In the genomic region with DNA sequence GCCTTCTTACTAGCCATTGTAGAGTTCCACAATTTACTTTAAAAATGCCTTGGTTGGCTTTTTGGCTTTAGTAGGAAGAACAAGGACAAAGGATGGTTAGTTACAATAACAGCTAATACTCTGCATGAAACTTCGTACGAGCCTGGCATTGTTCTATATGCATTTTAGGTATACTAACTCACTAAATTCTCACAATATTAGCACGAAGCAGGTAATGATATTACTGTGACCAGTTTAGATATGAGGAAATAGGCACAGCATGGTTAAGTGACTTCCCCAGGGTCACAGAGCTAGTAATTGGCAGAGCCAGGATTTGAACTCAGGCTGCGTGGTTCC, we compare ENCODE assay signal across 20 cellular contexts. TPM values are rescaled to one million over a fixed set of nuclear protein-coding genes. Genes with fewer than 3 reads are reported as not detected.
DNase-seq lines count a peak whose midpoint lies in the region; ATAC-seq and TF ChIP-seq lines count a peak whose summit lies in the region.
"Had no signal": no experiment of that assay in that cellular context is flagged by ENCODE, and none has a peak within 500 bp of the region (broad histone marks: within the 10 kb centered on the region; RNA-seq: fewer than 3 reads in every experiment).

No MANE protein-coding gene starts in this region.

- H3K27me3 Mint-ChIP-seq in HFFc6 (ENCODE audit: insufficient read depth) (peaks cover 28% of the 10 kb centered on the region), glutamatergic neuron (ENCODE audit: unreplicated experiment) (peaks cover 4% of the 10 kb centered on the region)

- WGBS in aorta, 2 donors, result 85 to 89% methylated on average over 4 of the region's 4 CpGs

- H3K36me3 ChIP-seq in RWPE2 (ENCODE audit: low read depth), result no peaks in the 10 kb centered on the region
- H3K36me3 ChIP-seq in aorta (ENCODE audit: control insufficient read depth in 1 of 2, insufficient read depth in 2 of 2, low read length in 1 of 2), result no peaks in the 10 kb centered on the region
- H3K36me3 ChIP-seq: breast epithelium, spleen, uterus had no signal

- H3K4me1 ChIP-seq in RWPE2 (ENCODE audit: insufficient read depth, poor library complexity, severe bottlenecking), result no peaks in the 10 kb centered on the region
- no peaks in the 10 kb centered on the region for H3K4me1 ChIP-seq in aorta (ENCODE audit: control insufficient read depth in 1 of 2, insufficient read depth in 2 of 2, low read length in 2 of 2)
- H3K4me1 ChIP-seq: breast epithelium had no signal

- intact Hi-C loops in aorta (cut with DNase I), result loop anchor here in 1 of 2 donors (5.0 to 10.0 kb wide), 2 partner anchors 300 to 1068 kb away; no protein-coding TSS in a partner anchor

- H3K27me3 ChIP-seq in RWPE2 (ENCODE audit: insufficient read depth, poor library complexity, severe bottlenecking) (peaks cover 14% of the 10 kb centered on the region), aorta (ENCODE audit: control insufficient read depth in 1 of 2, insufficient read depth in 2 of 2, low read length in 1 of 2) (no peaks in the 10 kb centered on the region)
- H3K27me3 ChIP-seq: uterus had no signal

- H3K27ac ChIP-seq in 22Rv1, result no peak overlapping the region
- no peak overlapping the region for H3K27ac ChIP-seq in RWPE2 (ENCODE audit: poor library complexity, severe bottlenecking)
- H3K27ac ChIP-seq in aorta (ENCODE audit: low read depth in 1 of 2, low read length in 2 of 2), result no peak overlapping the region
- H3K27ac ChIP-seq: breast epithelium, epithelial cell of prostate, spleen, uterus had no signal

- no peak overlapping the region for H3K4me3 ChIP-seq in RWPE2 (ENCODE audit: severe bottlenecking)
- H3K4me3 ChIP-seq in aorta (ENCODE audit: low read length in 2 of 2), result no peak overlapping the region
- H3K4me3 ChIP-seq: uterus had no signal

- H3K9me3 ChIP-seq in RWPE2 (ENCODE audit: severe bottlenecking) (no peaks in the 10 kb centered on the region), aorta (ENCODE audit: control insufficient read depth, low read length) (no peaks in the 10 kb centered on the region)
- H3K9me3 ChIP-seq: breast epithelium, spleen, uterus had no signal

- no peaks in the 10 kb centered on the region; the same call in 1 of the 2 replicates for H3K4me1 Mint-ChIP-seq in HFFc6 (ENCODE audit: low read depth)
- peaks cover 27% of the 10 kb centered on the region for H3K4me1 Mint-ChIP-seq in glutamatergic neuron (ENCODE audit: low read depth, unreplicated experiment)
- H3K4me1 Mint-ChIP-seq: activated CD4-positive, alpha-beta T cell treated with anti-CD3 and anti-CD28 coated beads for 36 hours; activated naive CD4-positive, alpha-beta T cell treated with anti-CD3 and anti-CD28 coated beads, Interleukin-2, amount 50 U/mL, for 24 hours; stimulated activated naive CD8-positive, alpha-beta T cell treated with anti-CD3 and anti-CD28 coated beads, Interleukin-15, amount 100 ng/mL, for 72 hours had no signal

- H3K27ac Mint-ChIP-seq in HFFc6 (no peak overlapping the region), glutamatergic neuron (ENCODE audit: unreplicated experiment) (no peak overlapping the region)
- H3K27ac Mint-ChIP-seq: activated CD4-positive, alpha-beta T cell treated with anti-CD3 and anti-CD28 coated beads for 36 hours; activated naive CD4-positive, alpha-beta T cell treated with anti-CD3 and anti-CD28 coated beads, Interleukin-2, amount 50 U/mL, for 24 hours; CD4-positive, alpha-beta memory T cell; naive thymus-derived CD8-positive, alpha-beta T cell; stimulated activated naive CD8-positive, alpha-beta T cell treated with anti-CD3 and anti-CD28 coated beads, Interleukin-15, amount 100 ng/mL, for 72 hours had no signal

- TF ChIP-seq CTCF in 22Rv1 (IDR thresholded peaks at IDR 0.05) (peak; percentile 55), HFFc6 (IDR thresholded peaks at IDR 0.05) (peak; percentile 69), RWPE2 (IDR thresholded peaks at IDR 0.05; ENCODE audit: poor library complexity, severe bottlenecking) (peak; percentile 66), glutamatergic neuron (IDR thresholded peaks at IDR 0.05; ENCODE audit: partially characterized antibody, unreplicated experiment) (peak; percentile 38)

- H3K9me3 Mint-ChIP-seq in HFFc6 (no peaks in the 10 kb centered on the region), glutamatergic neuron (ENCODE audit: unreplicated experiment) (peaks cover 6% of the 10 kb centered on the region)
- H3K9me3 Mint-ChIP-seq: activated naive CD4-positive, alpha-beta T cell treated with anti-CD3 and anti-CD28 coated beads, Interleukin-2, amount 50 U/mL, for 24 hours; CD4-positive, alpha-beta memory T cell; naive thymus-derived CD8-positive, alpha-beta T cell; stimulated activated naive CD8-positive, alpha-beta T cell treated with anti-CD3 and anti-CD28 coated beads, Interleukin-15, amount 100 ng/mL, for 72 hours had no signal

- H3K36me3 Mint-ChIP-seq in HFFc6 (ENCODE audit: low read depth) (no peaks in the 10 kb centered on the region), glutamatergic neuron (ENCODE audit: unreplicated experiment) (no peaks in the 10 kb centered on the region)
- H3K36me3 Mint-ChIP-seq: activated naive CD4-positive, alpha-beta T cell treated with anti-CD3 and anti-CD28 coated beads, Interleukin-2, amount 50 U/mL, for 24 hours; CD4-positive, alpha-beta memory T cell; naive thymus-derived CD8-positive, alpha-beta T cell had no signal

- no peak overlapping the region for H3K4me3 Mint-ChIP-seq in HFFc6
- no peak overlapping the region for H3K4me3 Mint-ChIP-seq in glutamatergic neuron (ENCODE audit: unreplicated experiment)
- H3K4me3 Mint-ChIP-seq: activated CD4-positive, alpha-beta T cell treated with anti-CD3 and anti-CD28 coated beads for 36 hours; activated naive CD4-positive, alpha-beta T cell treated with anti-CD3 and anti-CD28 coated beads, Interleukin-2, amount 50 U/mL, for 24 hours; CD4-positive, alpha-beta memory T cell; naive thymus-derived CD8-positive, alpha-beta T cell; stimulated activated naive CD8-positive, alpha-beta T cell treated with anti-CD3 and anti-CD28 coated beads, Interleukin-15, amount 100 ng/mL, for 72 hours had no signal

- DNase-seq in HFFc6 (no peak), RWPE2 (ENCODE audit: low spot score) (no peak), glutamatergic neuron (no peak), SKM-1 treated with dmso at 0.1 percent for 144 hours (lab: John Stamatoyannopoulos, UW; ENCODE audit: unreplicated experiment) (no peak), aorta (no peak)
- DNase-seq in effector CD8-positive, alpha-beta T cell (lab: John Stamatoyannopoulos, UW), result no peak
- DNase-seq: amniotic stem cell, NCI-H1048 had no signal

- ATAC-seq in RWPE2 (ENCODE audit: low read depth) (no peak), aorta (ENCODE audit: low FRiP score) (no peak), GM18498 (IDR thresholded peaks at IDR 0.05; ENCODE audit: unreplicated experiment) (no peak)
- ATAC-seq: activated CD4-positive, alpha-beta T cell treated with anti-CD3 and anti-CD28 coated beads for 36 hours; naive thymus-derived CD8-positive, alpha-beta T cell; stimulated activated naive CD8-positive, alpha-beta T cell treated with anti-CD3 and anti-CD28 coated beads, Interleukin-15, amount 100 ng/mL, for 72 hours had no signal

RNA-seq across cellular contexts. Expression of gene CYP2J2, which starts 50.5 kb away (rescaled TPM):
- total RNA-seq in HFFc6 (2021; fragmentation: NEBNext Ultra II Directional; extraction: Animal tissue kit (Norgen Biotek cat#: 25700)), result under 1 TPM in 2 of 6 experiments, not detected in 4; 0.14 TPM
- total RNA-seq in glutamatergic neuron (ENCODE audit: unreplicated experiment) (not detected), aorta (under 1 TPM; 0.16 to 0.24 TPM)
- 1 to 10 TPM in 1 of 2 donors, under 1 TPM in 1; 0.51 to 1.5 TPM for polyA plus RNA-seq in aorta
- total RNA-seq: A172 had no signal
